In genomic region chr11:2880646-2881045, GRCh38 we compare ENCODE assay signal across 28 cellular contexts.
"Had no signal": no experiment of that assay in that cellular context is flagged by ENCODE, and none has a peak within 500 bp of the region (broad histone marks: within the 10 kb centered on the region; RNA-seq: fewer than 3 reads in every experiment).

No MANE protein-coding gene starts in this region.

- H2AFZ ChIP-seq: neural progenitor cell had no signal

- DNase-seq: colonic mucosa; effector CD8-positive, alpha-beta T cell; endodermal cell; foreskin melanocyte; glutamatergic neuron; kidney; mesendoderm; natural killer cell; nucleus accumbens; stimulated activated CD4-positive, alpha-beta T cell treated with anti-CD3 and anti-CD28 coated beads, Interleukin-12 subunit alpha, Interleukin-12 subunit beta, amount 100 ng/mL, for 4 hours; stimulated activated CD4-positive, alpha-beta T cell treated with anti-CD3 and anti-CD28 coated beads, Interleukin-1b, Interleukin-23, amount 100 ng/mL, for 48 hours; stimulated activated CD4-positive, alpha-beta T cell treated with anti-CD3 and anti-CD28 coated beads, Interleukin-4, amount 100 ng/mL, for 1 hour; stimulated activated naive CD4-positive, alpha-beta T cell treated with Interleukin-2 at 50 U/mL for 16 hours; stomach; testis; tibial artery; upper lobe of left lung had no signal

- H3K4me2 ChIP-seq: neural progenitor cell, smooth muscle cell had no signal

- H3K4me3 ChIP-seq: colonic mucosa, esophagus muscularis mucosa, neural progenitor cell, prostate gland, right atrium auricular region, smooth muscle cell, stomach, testis, tibial artery, upper lobe of left lung had no signal

- H3K27ac ChIP-seq: colonic mucosa, epithelial cell of prostate, esophagus muscularis mucosa, neural progenitor cell, prostate gland, right atrium auricular region, testis, tibial artery, upper lobe of left lung had no signal

- ATAC-seq: left lobe of liver; natural killer cell; sciatic nerve; stimulated activated effector memory CD8-positive, alpha-beta T cell treated with anti-CD3 and anti-CD28 coated beads, Interleukin-12 subunit alpha, Interleukin-12 subunit beta, amount 100 ng/mL, for 72 hours had no signal

- H3K4me3 Mint-ChIP-seq: central memory CD8-positive, alpha-beta T cell; dendritic cell treated with granulocyte-macrophage colony-stimulating factor and Interleukin-4, amounts not matched to agents 40 ng/mL and 50 ng/mL, for 4 days; endodermal cell; natural killer cell; neural progenitor cell; stimulated activated effector memory CD8-positive, alpha-beta T cell treated with anti-CD3 and anti-CD28 coated beads, Interleukin-12 subunit alpha, Interleukin-12 subunit beta, amount 100 ng/mL, for 72 hours had no signal

- H3K4me1 ChIP-seq: colonic mucosa, prostate gland, testis had no signal

- H3K9me3 ChIP-seq: colonic mucosa, prostate gland, right atrium auricular region, testis, upper lobe of left lung had no signal

- H3K27ac Mint-ChIP-seq: dendritic cell treated with granulocyte-macrophage colony-stimulating factor and Interleukin-4, amounts not matched to agents 40 ng/mL and 50 ng/mL, for 4 days; endodermal cell; natural killer cell; neural progenitor cell; stimulated activated effector memory CD8-positive, alpha-beta T cell treated with anti-CD3 and anti-CD28 coated beads, Interleukin-12 subunit alpha, Interleukin-12 subunit beta, amount 100 ng/mL, for 72 hours had no signal

- H3K9ac ChIP-seq: neural progenitor cell had no signal

- H3K36me3 Mint-ChIP-seq: natural killer cell had no signal

- H3K27me3 ChIP-seq: esophagus muscularis mucosa, right atrium auricular region, testis, tibial artery had no signal

- H3K9me3 Mint-ChIP-seq: central memory CD8-positive, alpha-beta T cell; natural killer cell; stimulated activated effector memory CD8-positive, alpha-beta T cell treated with anti-CD3 and anti-CD28 coated beads, Interleukin-12 subunit alpha, Interleukin-12 subunit beta, amount 100 ng/mL, for 72 hours had no signal

- H3K36me3 ChIP-seq: colonic mucosa, neural progenitor cell, prostate gland, upper lobe of left lung had no signal
